15 cellular contexts compared by ENCODE assay signal in the genomic region with DNA sequence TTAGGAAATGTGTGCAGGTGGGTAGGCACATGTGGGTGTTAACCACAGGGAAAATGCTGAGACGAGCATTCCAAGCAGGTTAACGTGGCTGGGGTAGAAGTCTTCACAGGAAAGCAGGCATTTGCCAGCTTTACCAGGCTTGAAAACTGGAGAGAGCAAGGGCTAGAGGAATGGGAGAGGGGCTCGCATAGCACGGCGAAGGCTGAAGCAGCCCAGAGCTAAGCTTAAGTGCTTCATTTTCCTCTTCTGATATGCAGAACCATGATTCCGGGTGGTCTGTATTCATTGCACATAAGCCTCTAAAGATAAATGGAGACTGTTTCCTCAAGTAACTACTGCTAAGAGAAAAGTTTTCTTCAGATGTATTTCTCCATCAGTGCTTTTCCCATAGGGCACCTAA.
"Had no signal": no experiment of that assay in that cellular context is flagged by ENCODE, and none has a peak within 500 bp of the region (broad histone marks: within the 10 kb centered on the region; RNA-seq: fewer than 3 reads in every experiment).

No MANE protein-coding gene starts in this region.

- H2AFZ ChIP-seq: parathyroid adenoma had no signal

- H3K27me3 ChIP-seq: neutrophil, sigmoid colon, tibial nerve, vagina had no signal

- ATAC-seq: left colon, SK-N-SH treated with all-trans-retinoic acid at 6 μM for 48 hours, WTC11 had no signal

- H3K27ac ChIP-seq: dorsolateral prefrontal cortex, neutrophil, parathyroid adenoma, sigmoid colon, tibial nerve, vagina had no signal

- DNase-seq: activated CD4-positive, alpha-beta T cell treated with anti-CD3 and anti-CD28 coated beads, Interleukin-2, amount 50 U/mL, for 1 hour; dorsolateral prefrontal cortex; left colon; SHP77 treated with DMSO at 0.1 percent for 48 hours; sigmoid colon; stimulated activated CD4-positive, alpha-beta T cell treated with anti-CD3 and anti-CD28 coated beads, Interleukin-12 subunit alpha, Interleukin-12 subunit beta, amount 100 ng/mL, for 4 hours; stimulated activated CD4-positive, alpha-beta T cell treated with anti-CD3 and anti-CD28 coated beads, Interleukin-2, amount 100 ng/mL, for 24 hours had no signal

- H3K79me2 ChIP-seq: parathyroid adenoma had no signal

- H3K36me3 ChIP-seq: neutrophil, sigmoid colon, tibial nerve, vagina had no signal

- H3K4me3 ChIP-seq: dorsolateral prefrontal cortex, lung, sigmoid colon, tibial nerve, vagina had no signal

- H3K4me1 ChIP-seq: parathyroid adenoma, sigmoid colon, tibial nerve, vagina had no signal

- H3K27ac Mint-ChIP-seq: mesothelial cell of epicardium, WTC11 had no signal

- H3K4me3 Mint-ChIP-seq: mesothelial cell of epicardium, WTC11 had no signal

- H3K36me3 Mint-ChIP-seq: mesothelial cell of epicardium, WTC11 had no signal

- H3K9me3 ChIP-seq: neutrophil, sigmoid colon, tibial nerve, vagina had no signal

- H3K9me3 Mint-ChIP-seq: mesothelial cell of epicardium, WTC11 had no signal

- H3K9ac ChIP-seq: parathyroid adenoma had no signal
